Comparison of ENCODE assay signal across 1 cellular context in the genomic region with DNA sequence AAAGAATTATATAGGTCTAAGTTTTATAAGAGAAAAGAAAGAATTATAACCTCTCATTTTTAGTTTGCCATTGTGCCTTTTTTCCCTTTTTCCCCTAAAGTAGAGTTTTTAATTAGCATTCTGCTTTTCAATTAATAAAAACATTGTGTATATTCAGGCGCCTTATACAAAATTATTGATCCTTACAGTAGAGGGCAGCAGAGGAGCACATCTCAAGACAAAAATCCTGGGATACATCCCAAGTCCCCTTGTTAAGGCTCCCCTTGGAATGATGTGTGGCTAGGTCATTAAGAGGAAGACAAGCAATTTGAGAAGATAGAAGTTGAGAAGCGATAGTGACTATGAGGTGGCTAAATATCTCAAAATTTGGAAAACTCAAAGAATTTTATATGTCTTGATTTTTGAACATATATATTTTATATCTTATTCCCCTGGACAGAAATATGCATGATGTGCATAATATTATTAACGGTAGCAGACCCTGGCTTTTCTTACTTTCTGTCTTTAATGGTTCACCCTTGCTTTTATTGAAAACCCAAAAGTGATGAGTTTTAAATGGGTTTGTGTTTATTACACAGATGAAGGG.
TF ChIP-seq lines count a peak whose summit lies in the region.

No MANE protein-coding gene starts in this region.

TF ChIP-seq in WTC11, 78 proteins besides CTCF, POLR2A, EP300 and RAD21 (continued from another document):
- TF ChIP-seq, protein P1, sequence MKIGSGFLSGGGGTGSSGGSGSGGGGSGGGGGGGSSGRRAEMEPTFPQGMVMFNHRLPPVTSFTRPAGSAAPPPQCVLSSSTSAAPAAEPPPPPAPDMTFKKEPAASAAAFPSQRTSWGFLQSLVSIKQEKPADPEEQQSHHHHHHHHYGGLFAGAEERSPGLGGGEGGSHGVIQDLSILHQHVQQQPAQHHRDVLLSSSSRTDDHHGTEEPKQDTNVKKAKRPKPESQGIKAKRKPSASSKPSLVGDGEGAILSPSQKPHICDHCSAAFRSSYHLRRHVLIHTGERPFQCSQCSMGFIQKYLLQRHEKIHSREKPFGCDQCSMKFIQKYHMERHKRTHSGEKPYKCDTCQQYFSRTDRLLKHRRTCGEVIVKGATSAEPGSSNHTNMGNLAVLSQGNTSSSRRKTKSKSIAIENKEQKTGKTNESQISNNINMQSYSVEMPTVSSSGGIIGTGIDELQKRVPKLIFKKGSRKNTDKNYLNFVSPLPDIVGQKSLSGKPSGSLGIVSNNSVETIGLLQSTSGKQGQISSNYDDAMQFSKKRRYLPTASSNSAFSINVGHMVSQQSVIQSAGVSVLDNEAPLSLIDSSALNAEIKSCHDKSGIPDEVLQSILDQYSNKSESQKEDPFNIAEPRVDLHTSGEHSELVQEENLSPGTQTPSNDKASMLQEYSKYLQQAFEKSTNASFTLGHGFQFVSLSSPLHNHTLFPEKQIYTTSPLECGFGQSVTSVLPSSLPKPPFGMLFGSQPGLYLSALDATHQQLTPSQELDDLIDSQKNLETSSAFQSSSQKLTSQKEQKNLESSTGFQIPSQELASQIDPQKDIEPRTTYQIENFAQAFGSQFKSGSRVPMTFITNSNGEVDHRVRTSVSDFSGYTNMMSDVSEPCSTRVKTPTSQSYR (CRISPR knock-in tag; IDR thresholded peaks at IDR 0.05), result no peak
- TF ChIP-seq, protein P2, sequence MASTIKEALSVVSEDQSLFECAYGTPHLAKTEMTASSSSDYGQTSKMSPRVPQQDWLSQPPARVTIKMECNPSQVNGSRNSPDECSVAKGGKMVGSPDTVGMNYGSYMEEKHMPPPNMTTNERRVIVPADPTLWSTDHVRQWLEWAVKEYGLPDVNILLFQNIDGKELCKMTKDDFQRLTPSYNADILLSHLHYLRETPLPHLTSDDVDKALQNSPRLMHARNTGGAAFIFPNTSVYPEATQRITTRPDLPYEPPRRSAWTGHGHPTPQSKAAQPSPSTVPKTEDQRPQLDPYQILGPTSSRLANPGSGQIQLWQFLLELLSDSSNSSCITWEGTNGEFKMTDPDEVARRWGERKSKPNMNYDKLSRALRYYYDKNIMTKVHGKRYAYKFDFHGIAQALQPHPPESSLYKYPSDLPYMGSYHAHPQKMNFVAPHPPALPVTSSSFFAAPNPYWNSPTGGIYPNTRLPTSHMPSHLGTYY (CRISPR knock-in tag; IDR thresholded peaks at IDR 0.05), result no peak
- TF ChIP-seq OVOL2 (CRISPR knock-in tag; IDR thresholded peaks at IDR 0.05; ENCODE audit: borderline replicate concordance), result no peak
- TF ChIP-seq, protein P3, sequence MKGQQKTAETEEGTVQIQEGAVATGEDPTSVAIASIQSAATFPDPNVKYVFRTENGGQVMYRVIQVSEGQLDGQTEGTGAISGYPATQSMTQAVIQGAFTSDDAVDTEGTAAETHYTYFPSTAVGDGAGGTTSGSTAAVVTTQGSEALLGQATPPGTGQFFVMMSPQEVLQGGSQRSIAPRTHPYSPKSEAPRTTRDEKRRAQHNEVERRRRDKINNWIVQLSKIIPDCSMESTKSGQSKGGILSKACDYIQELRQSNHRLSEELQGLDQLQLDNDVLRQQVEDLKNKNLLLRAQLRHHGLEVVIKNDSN (CRISPR knock-in tag; IDR thresholded peaks at IDR 0.05), result no peak
- TF ChIP-seq MXD4 (CRISPR knock-in tag; IDR thresholded peaks at IDR 0.05; ENCODE audit: borderline replicate concordance), result no peak
- no peak for TF ChIP-seq ESRRA (CRISPR knock-in tag; IDR thresholded peaks at IDR 0.05; ENCODE audit: borderline replicate concordance)
- TF ChIP-seq, protein P4, sequence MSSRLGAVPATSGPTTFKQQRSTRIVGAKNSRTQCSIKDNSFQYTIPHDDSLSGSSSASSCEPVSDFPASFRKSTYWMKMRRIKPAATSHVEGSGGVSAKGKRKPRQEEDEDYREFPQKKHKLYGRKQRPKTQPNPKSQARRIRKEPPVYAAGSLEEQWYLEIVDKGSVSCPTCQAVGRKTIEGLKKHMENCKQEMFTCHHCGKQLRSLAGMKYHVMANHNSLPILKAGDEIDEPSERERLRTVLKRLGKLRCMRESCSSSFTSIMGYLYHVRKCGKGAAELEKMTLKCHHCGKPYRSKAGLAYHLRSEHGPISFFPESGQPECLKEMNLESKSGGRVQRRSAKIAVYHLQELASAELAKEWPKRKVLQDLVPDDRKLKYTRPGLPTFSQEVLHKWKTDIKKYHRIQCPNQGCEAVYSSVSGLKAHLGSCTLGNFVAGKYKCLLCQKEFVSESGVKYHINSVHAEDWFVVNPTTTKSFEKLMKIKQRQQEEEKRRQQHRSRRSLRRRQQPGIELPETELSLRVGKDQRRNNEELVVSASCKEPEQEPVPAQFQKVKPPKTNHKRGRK (CRISPR knock-in tag; IDR thresholded peaks at IDR 0.05; ENCODE audit: borderline replicate concordance), result no peak
- TF ChIP-seq RORB (CRISPR knock-in tag; IDR thresholded peaks at IDR 0.05), result no peak
- no peak for TF ChIP-seq ETV6 (CRISPR knock-in tag; IDR thresholded peaks at IDR 0.05)
- TF ChIP-seq, protein P5, sequence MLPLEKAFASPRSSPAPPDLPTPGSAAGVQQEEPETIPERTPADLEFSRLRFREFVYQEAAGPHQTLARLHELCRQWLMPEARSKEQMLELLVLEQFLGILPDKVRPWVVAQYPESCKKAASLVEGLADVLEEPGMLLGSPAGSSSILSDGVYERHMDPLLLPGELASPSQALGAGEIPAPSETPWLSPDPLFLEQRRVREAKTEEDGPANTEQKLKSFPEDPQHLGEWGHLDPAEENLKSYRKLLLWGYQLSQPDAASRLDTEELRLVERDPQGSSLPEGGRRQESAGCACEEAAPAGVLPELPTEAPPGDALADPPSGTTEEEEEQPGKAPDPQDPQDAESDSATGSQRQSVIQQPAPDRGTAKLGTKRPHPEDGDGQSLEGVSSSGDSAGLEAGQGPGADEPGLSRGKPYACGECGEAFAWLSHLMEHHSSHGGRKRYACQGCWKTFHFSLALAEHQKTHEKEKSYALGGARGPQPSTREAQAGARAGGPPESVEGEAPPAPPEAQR (CRISPR knock-in tag; IDR thresholded peaks at IDR 0.05), result no peak
- no peak for TF ChIP-seq SOX15 (CRISPR knock-in tag; IDR thresholded peaks at IDR 0.05)
